Comparison of ENCODE assay signal across 28 cellular contexts in genomic region chr12:43824207-43824775, GRCh38.
"Had no signal": no experiment of that assay in that cellular context is flagged by ENCODE, and none has a peak within 500 bp of the region (broad histone marks: within the 10 kb centered on the region; RNA-seq: fewer than 3 reads in every experiment).

No MANE protein-coding gene starts in this region.

- H3K4me1 Mint-ChIP-seq: stimulated activated naive CD8-positive, alpha-beta T cell treated with anti-CD3 and anti-CD28 coated beads, Interleukin-15, amount 100 ng/mL, for 72 hours had no signal

- H3K4me3 ChIP-seq: dorsolateral prefrontal cortex, gastroesophageal sphincter, heart left ventricle, hepatocyte, left lung, pancreas, right lobe of liver, suprapubic skin, transverse colon, upper lobe of right lung, uterus had no signal

- FAIRE-seq: colon, islet of Langerhans, pancreas, small intestine had no signal

- H2AFZ ChIP-seq: hepatocyte had no signal

- H3K27me3 ChIP-seq: dorsolateral prefrontal cortex, foreskin keratinocyte, gastroesophageal sphincter, heart left ventricle, hepatocyte, pancreas, right lobe of liver, suprapubic skin, transverse colon, upper lobe of right lung, uterus had no signal

- H3K27ac ChIP-seq: dorsolateral prefrontal cortex, epithelial cell of prostate, foreskin keratinocyte, gastroesophageal sphincter, heart left ventricle, hepatocyte, left lung, pancreas, right lobe of liver, suprapubic skin, transverse colon, upper lobe of right lung, uterus had no signal

- H3K9me3 ChIP-seq: gastroesophageal sphincter, heart left ventricle, left lung, pancreas, right lobe of liver, suprapubic skin, transverse colon, upper lobe of right lung, uterus had no signal

- H3K4me2 ChIP-seq: hepatocyte had no signal

- H3K36me3 Mint-ChIP-seq: naive thymus-derived CD8-positive, alpha-beta T cell had no signal

- H3K4me3 Mint-ChIP-seq: naive thymus-derived CD8-positive, alpha-beta T cell; nephron progenitor cell; stimulated activated naive CD8-positive, alpha-beta T cell treated with anti-CD3 and anti-CD28 coated beads, Interleukin-15, amount 100 ng/mL, for 72 hours had no signal

- DNase-seq: dorsolateral prefrontal cortex; effector CD4-positive, alpha-beta T cell; foreskin keratinocyte; heart left ventricle; left cardiac atrium; left lung; naive thymus-derived CD8-positive, alpha-beta T cell; nephron progenitor cell; occipital lobe; pancreas; right lobe of liver; small intestine; stimulated activated CD4-positive, alpha-beta T cell treated with anti-CD3 and anti-CD28 coated beads, Interleukin-12 subunit alpha, Interleukin-12 subunit beta, amount 100 ng/mL, for 4 hours; stimulated activated CD4-positive, alpha-beta T cell treated with anti-CD3 and anti-CD28 coated beads, Interleukin-1b, Interleukin-23, amount 100 ng/mL, for 48 hours; stimulated activated CD4-positive, alpha-beta T cell treated with anti-CD3 and anti-CD28 coated beads, Interleukin-4, amount 100 ng/mL, for 1 hour; stimulated activated CD8-positive, alpha-beta memory T cell treated with anti-CD3 and anti-CD28 coated beads, Interleukin-4, amount 100 ng/mL, for 48 hours; stimulated activated naive CD4-positive, alpha-beta T cell; stimulated activated naive CD8-positive, alpha-beta T cell treated with anti-CD3 and anti-CD28 coated beads, Interleukin-15, amount 100 ng/mL, for 72 hours; transverse colon; upper lobe of right lung; uterus had no signal

- H3K4me1 ChIP-seq: foreskin keratinocyte, gastroesophageal sphincter, heart left ventricle, left lung, pancreas, right lobe of liver, suprapubic skin, transverse colon, upper lobe of right lung, uterus had no signal

- H3K79me2 ChIP-seq: hepatocyte had no signal

- H3K27ac Mint-ChIP-seq: naive thymus-derived CD8-positive, alpha-beta T cell; nephron progenitor cell; stimulated activated naive CD8-positive, alpha-beta T cell treated with anti-CD3 and anti-CD28 coated beads, Interleukin-15, amount 100 ng/mL, for 72 hours had no signal

- H3K9me3 Mint-ChIP-seq: naive thymus-derived CD8-positive, alpha-beta T cell; nephron progenitor cell; stimulated activated naive CD8-positive, alpha-beta T cell treated with anti-CD3 and anti-CD28 coated beads, Interleukin-15, amount 100 ng/mL, for 72 hours had no signal

- ATAC-seq: esophagus mucosa; foreskin keratinocyte; gastroesophageal sphincter; heart left ventricle; left cardiac atrium; left lung; naive thymus-derived CD8-positive, alpha-beta T cell; pancreas; stimulated activated naive CD8-positive, alpha-beta T cell treated with anti-CD3 and anti-CD28 coated beads, Interleukin-15, amount 100 ng/mL, for 72 hours; upper lobe of right lung had no signal

- H3K36me3 ChIP-seq: gastroesophageal sphincter, heart left ventricle, left lung, pancreas, right lobe of liver, suprapubic skin, transverse colon, upper lobe of right lung, uterus had no signal
